Comparison of ENCODE assay signal across 22 cellular contexts in genomic region chr15:70279096-70279495, GRCh38.
DNase-seq lines count a peak whose midpoint lies in the region; ATAC-seq and TF ChIP-seq lines count a peak whose summit lies in the region.
"Had no signal": no experiment of that assay in that cellular context is flagged by ENCODE, and none has a peak within 500 bp of the region (broad histone marks: within the 10 kb centered on the region; RNA-seq: fewer than 3 reads in every experiment).

No MANE protein-coding gene starts in this region.

- no peaks in the 10 kb centered on the region for H3F3A ChIP-seq in neural progenitor cell (ENCODE audit: low read depth)

- H3K36me3 ChIP-seq in left ventricle myocardium inferior: no peaks in the 10 kb centered on the region
- H3K36me3 ChIP-seq in OCI-LY3 (replicated peaks; ENCODE audit: low read depth, low read length): peaks cover 5% of the 10 kb centered on the region
- no peaks in the 10 kb centered on the region for H3K36me3 ChIP-seq in neural progenitor cell
- H3K36me3 ChIP-seq: BE2C; BLaER1 treated with 17β-estradiol and CSF1 and Interleukin-3, amounts not matched to agents 10 nM and 100 nM; HAP-1 had no signal

- TF ChIP-seq CTCF in left ventricle myocardium inferior (IDR thresholded peaks at IDR 0.05; ENCODE audit: borderline replicate concordance) (no peak), OCI-LY3 (IDR thresholded peaks at IDR 0.05; ENCODE audit: low read depth, low read length) (no peak), neural progenitor cell (IDR thresholded peaks at IDR 0.05) (no peak)

- ATAC-seq in GM21529 (IDR thresholded peaks at IDR 0.05; ENCODE audit: unreplicated experiment): no peak
- ATAC-seq: A549 had no signal

- no peaks in the 10 kb centered on the region for H3K36me3 Mint-ChIP-seq in neural progenitor cell
- H3K36me3 Mint-ChIP-seq: CD4-positive, alpha-beta memory T cell had no signal

- H2AFZ ChIP-seq in OCI-LY3 (ENCODE audit: low read depth, low read length) (no peak overlapping the region), neural progenitor cell (replicated peaks) (no peak overlapping the region)

- peaks cover 4% of the 10 kb centered on the region for H3K27me3 Mint-ChIP-seq in neural progenitor cell (ENCODE audit: insufficient read depth, low read depth)

- DNase-seq in cardiac septum (ENCODE audit: low spot score) (peak; percentile 59), left ventricle myocardium inferior (no peak), mesenteric fat pad (ENCODE audit: low spot score) (peak; percentile 53), germinal center (ENCODE audit: low spot score) (no peak), neural progenitor cell (ENCODE audit: low spot score) (no peak)
- DNase-seq: 8988T; ACHN; AML-193; BE2C; Calu3; CD4-positive, alpha-beta memory T cell; COR-L47; DMS53; DMS79 treated with DMSO at 0.1 percent for 48 hours; GF-D8; GOT3; HFFc6 had no signal

- intact Hi-C loops in cardiac septum (cut with DNase I) (no loop called here), left ventricle myocardium inferior (cut with micrococcal nuclease) (no loop called here)

- H3K4me1 ChIP-seq in left ventricle myocardium inferior (peaks cover 8% of the 10 kb centered on the region), OCI-LY3 (ENCODE audit: low read length) (peaks cover 97% of the 10 kb centered on the region), neural progenitor cell (no peaks in the 10 kb centered on the region)
- H3K4me1 ChIP-seq: BE2C, HAP-1 had no signal

- no peak overlapping the region for H3K27ac Mint-ChIP-seq in neural progenitor cell
- H3K27ac Mint-ChIP-seq: CD4-positive, alpha-beta memory T cell; HFFc6 had no signal

- peaks cover 11% of the 10 kb centered on the region for H3K4me1 Mint-ChIP-seq in neural progenitor cell
- H3K4me1 Mint-ChIP-seq: CD4-positive, alpha-beta memory T cell had no signal

- H3K9me3 ChIP-seq in left ventricle myocardium inferior (replicated peaks) (no peaks in the 10 kb centered on the region), OCI-LY3 (ENCODE audit: insufficient read depth, low read length) (no peaks in the 10 kb centered on the region), neural progenitor cell (ENCODE audit: low read depth) (no peaks in the 10 kb centered on the region)
- H3K9me3 ChIP-seq: A549; BE2C; BLaER1 treated with 17β-estradiol and CSF1 and Interleukin-3, amounts not matched to agents 10 nM and 100 nM; HAP-1 had no signal

- peak overlapping the region; percentile 77 for H3K4me2 ChIP-seq in OCI-LY3 (ENCODE audit: low read length)
- H3K4me2 ChIP-seq in neural progenitor cell: no peak overlapping the region
- H3K4me2 ChIP-seq: A549; BLaER1 treated with 17β-estradiol and CSF1 and Interleukin-3, amounts not matched to agents 10 nM and 100 nM had no signal

- H4K20me1 ChIP-seq in OCI-LY3 (ENCODE audit: insufficient read depth, low read length) (no peaks in the 10 kb centered on the region), neural progenitor cell (ENCODE audit: low read depth) (no peaks in the 10 kb centered on the region)

- no peaks in the 10 kb centered on the region for H3K9me3 Mint-ChIP-seq in neural progenitor cell
- H3K9me3 Mint-ChIP-seq: CD4-positive, alpha-beta memory T cell; HFFc6 had no signal

- no peaks in the 10 kb centered on the region for H3K27me3 ChIP-seq in left ventricle myocardium inferior (ENCODE audit: low read depth)
- no peaks in the 10 kb centered on the region for H3K27me3 ChIP-seq in OCI-LY3 (ENCODE audit: low read depth, low read length)
- H3K27me3 ChIP-seq in neural progenitor cell: no peaks in the 10 kb centered on the region
- H3K27me3 ChIP-seq: BE2C had no signal

- H3K4me3 Mint-ChIP-seq in neural progenitor cell: no peak overlapping the region
- H3K4me3 Mint-ChIP-seq: CD4-positive, alpha-beta memory T cell; HFFc6 had no signal

- H3K27ac ChIP-seq in left ventricle myocardium inferior (replicated peaks) (no peak overlapping the region), OCI-LY3 (ENCODE audit: low read length) (peak overlapping the region; percentile 90), neural progenitor cell (no peak overlapping the region)
- H3K27ac ChIP-seq: A549; BLaER1 treated with 17β-estradiol and CSF1 and Interleukin-3, amounts not matched to agents 10 nM and 100 nM had no signal

- H3K4me3 ChIP-seq in left ventricle myocardium inferior (no peak overlapping the region), OCI-LY3 (ENCODE audit: low read length) (peak overlapping the region; percentile 5; the same call in 1 of the 2 replicates), neural progenitor cell (no peak overlapping the region)
- H3K4me3 ChIP-seq: A549; BLaER1 treated with 17β-estradiol and CSF1 and Interleukin-3, amounts not matched to agents 10 nM and 100 nM; HAP-1 had no signal

- 0 out of 2 replicates have a peak, but pooled peaks cover 4% of the 10 kb centered on the region for H3K79me2 ChIP-seq in OCI-LY3 (ENCODE audit: low read length)
- H3K79me2 ChIP-seq in neural progenitor cell (ENCODE audit: low read depth): no peaks in the 10 kb centered on the region

- H3K9ac ChIP-seq in OCI-LY3 (ENCODE audit: low read length) (peak overlapping the region; percentile 40; the same call in 1 of the 2 replicates), neural progenitor cell (no peak overlapping the region)
- H3K9ac ChIP-seq: BLaER1 treated with 17β-estradiol and CSF1 and Interleukin-3, amounts not matched to agents 10 nM and 100 nM had no signal

Comparison
In these comparisons a context has a peak if more than half of its experiments do, and no peak if none do; other contexts are left out.
1. DNase-seq: peak in cardiac septum (single experiment) and mesenteric fat pad (single experiment); none in left ventricle myocardium inferior (single experiment), germinal center (single experiment) and neural progenitor cell (single experiment).